In the genomic region with DNA sequence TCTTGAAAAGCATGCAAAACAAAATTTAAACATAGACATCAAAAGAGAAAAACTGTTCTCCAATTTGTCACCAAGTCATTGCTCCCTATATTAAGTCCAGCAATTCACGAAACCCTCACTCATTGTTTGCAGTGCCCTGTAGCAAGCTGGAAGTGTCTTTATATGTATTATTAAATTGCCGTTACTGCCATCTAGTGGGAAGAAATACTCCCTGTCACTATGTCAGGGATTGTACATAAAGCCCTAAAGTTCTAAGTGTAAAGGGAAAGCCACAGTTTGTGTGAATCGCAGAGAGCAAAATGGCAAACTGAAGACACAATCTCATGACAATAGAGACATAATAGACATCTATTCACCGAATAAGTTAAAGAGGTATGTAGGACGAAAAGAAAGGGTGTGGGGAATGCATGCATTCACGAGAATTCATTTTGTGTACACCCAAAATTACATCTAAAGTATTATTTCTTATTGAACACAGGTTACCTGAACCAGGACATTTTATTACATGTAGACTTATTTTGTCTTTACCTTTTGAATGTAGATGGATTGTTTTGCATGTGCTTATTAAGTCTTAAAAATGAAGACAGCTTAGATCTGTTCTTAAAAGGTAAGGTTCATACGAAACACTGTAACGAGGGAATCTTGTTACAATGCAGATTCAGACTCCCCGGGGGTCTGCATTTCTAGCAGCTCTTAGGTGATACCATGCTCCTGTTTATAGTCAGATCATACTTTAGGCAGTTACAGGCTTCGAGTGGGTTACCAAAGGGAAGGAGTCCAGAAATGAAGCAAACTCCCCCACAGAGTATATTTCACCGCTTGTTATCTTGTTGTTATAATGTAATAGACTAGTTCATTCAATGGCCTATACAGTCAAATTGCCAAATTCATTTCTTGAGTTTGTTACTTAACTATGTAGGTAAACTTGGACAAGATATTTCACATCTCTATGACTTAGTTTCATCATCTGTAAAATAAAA, we compare ENCODE assay signal across 8 cellular contexts.
A peak's percentile ranks its signal among the peaks of the same experiment; 100 is the strongest.
DNase-seq lines count a peak whose midpoint lies in the region; ATAC-seq, FAIRE-seq and TF ChIP-seq lines count a peak whose summit lies in the region.

No MANE protein-coding gene starts in this region.

- H3K36me3 ChIP-seq in DND-41 (ENCODE audit: insufficient read depth, low read length) (no peaks in the 10 kb centered on the region), breast epithelium (no peaks in the 10 kb centered on the region), kidney (ENCODE audit: control insufficient read depth in 1 of 2, insufficient read depth in 2 of 2, low read length in 2 of 2) (no peaks in the 10 kb centered on the region)

- no peaks in the 10 kb centered on the region for H3K9me3 Mint-ChIP-seq in activated T-helper 2 cell treated with anti-CD3 and anti-CD28 coated beads, Interferon-gamma antibody, Interleukin-2, Interleukin-4, amounts not matched to agents 10 μg/mL and 5 μg/mL and 100 μg/mL, durations not matched to agents 14 hours and 24 hours and 36 hours

- H3K9ac ChIP-seq in DND-41 (ENCODE audit: low read depth, low read length), result no peak overlapping the region
- peak overlapping the region in 1 of 2 donors; percentile 5 for H3K9ac ChIP-seq in kidney (ENCODE audit: low read length in 2 of 2)

- intact Hi-C loops in breast epithelium (cut with DNase I; ENCODE audit: low total_unique reads) (no loop called here), kidney (cut with DNase I) (no loop called here)
- intact Hi-C loops in activated T-helper 2 cell treated with anti-CD3 and anti-CD28 coated beads, Interferon-gamma antibody, Interleukin-2, Interleukin-4, amounts not matched to agents 10 μg/mL and 5 μg/mL and 100 μg/mL, durations not matched to agents 14 hours and 24 hours and 36 hours (cut with micrococcal nuclease), result loop anchor here (2.0 kb wide), 1 partner anchor 248 kb away; no protein-coding TSS in a partner anchor

- H3K4me3 ChIP-seq in DND-41 (ENCODE audit: low read depth in 1 of 2, low read length in 2 of 2), result no peak overlapping the region
- H3K4me3 ChIP-seq in breast epithelium, result peak overlapping the region in 1 of 3 donors; percentile 41
- no peak overlapping the region for H3K4me3 ChIP-seq in kidney (ENCODE audit: low read length in 2 of 2)

- H3K36me3 Mint-ChIP-seq in activated T-helper 2 cell treated with anti-CD3 and anti-CD28 coated beads, Interferon-gamma antibody, Interleukin-2, Interleukin-4, amounts not matched to agents 10 μg/mL and 5 μg/mL and 100 μg/mL, durations not matched to agents 14 hours and 24 hours and 36 hours (ENCODE audit: low read depth), result no peaks in the 10 kb centered on the region

- H3K4me1 ChIP-seq in DND-41 (ENCODE audit: insufficient read depth, low read length), result peaks cover 15% of the 10 kb centered on the region
- H3K4me1 ChIP-seq in breast epithelium, result no peaks in the 10 kb centered on the region
- H3K4me1 ChIP-seq in kidney (ENCODE audit: control insufficient read depth in 1 of 2, insufficient read depth in 1 of 2, low read depth in 1 of 2, low read length in 2 of 2), result peaks cover 0 to 5% of the 10 kb centered on the region in 2 donors

- TF ChIP-seq POLR2A in breast epithelium (IDR thresholded peaks at IDR 0.05), result no peak

- H3K79me2 ChIP-seq in DND-41 (ENCODE audit: insufficient read depth, low read length), result no peaks in the 10 kb centered on the region

- no peak overlapping the region for H3K4me2 ChIP-seq in DND-41 (ENCODE audit: insufficient read depth, low read length)

- no peaks in the 10 kb centered on the region for H4K20me1 ChIP-seq in DND-41 (ENCODE audit: insufficient read depth, low read length)

- H2AFZ ChIP-seq in DND-41 (ENCODE audit: low read depth, low read length), result no peak overlapping the region

- H3K4me3 Mint-ChIP-seq in activated T-helper 2 cell treated with anti-CD3 and anti-CD28 coated beads, Interferon-gamma antibody, Interleukin-2, Interleukin-4, amounts not matched to agents 10 μg/mL and 5 μg/mL and 100 μg/mL, durations not matched to agents 14 hours and 24 hours and 36 hours (ENCODE audit: low read depth), result no peak overlapping the region

- H3K27me3 ChIP-seq in DND-41 (ENCODE audit: insufficient read depth, low read length, poor library complexity), result no peaks in the 10 kb centered on the region
- H3K27me3 ChIP-seq in breast epithelium, result no peaks in the 10 kb centered on the region

- H3K4me1 Mint-ChIP-seq in activated T-helper 2 cell treated with anti-CD3 and anti-CD28 coated beads, Interferon-gamma antibody, Interleukin-2, Interleukin-4, amounts not matched to agents 10 μg/mL and 5 μg/mL and 100 μg/mL, durations not matched to agents 14 hours and 24 hours and 36 hours (ENCODE audit: low read depth), result no peaks in the 10 kb centered on the region

- no peaks in the 10 kb centered on the region for H3K27me3 Mint-ChIP-seq in activated T-helper 2 cell treated with anti-CD3 and anti-CD28 coated beads, Interferon-gamma antibody, Interleukin-2, Interleukin-4, amounts not matched to agents 10 μg/mL and 5 μg/mL and 100 μg/mL, durations not matched to agents 14 hours and 24 hours and 36 hours (ENCODE audit: low read depth)

- H3K9me3 ChIP-seq in DND-41 (ENCODE audit: insufficient read depth, low read length, severe bottlenecking) (no peaks in the 10 kb centered on the region), breast epithelium (no peaks in the 10 kb centered on the region), kidney (ENCODE audit: control insufficient read depth in 1 of 2, low read length in 2 of 2) (no peaks in the 10 kb centered on the region)

- DNase-seq in DND-41 (peak; percentile 36), NCI-H69 (lab: John Stamatoyannopoulos, UW) (peak; percentile 73), breast epithelium (ENCODE audit: low spot score in 2 of 2) (no peak), kidney (no peak), superior temporal gyrus (ENCODE audit: extremely low spot score) (peak; percentile 99)
- DNase-seq in activated T-helper 2 cell treated with anti-CD3 and anti-CD28 coated beads, Interferon-gamma antibody, Interleukin-2, Interleukin-4, amounts not matched to agents 10 μg/mL and 5 μg/mL and 100 μg/mL, durations not matched to agents 14 hours and 24 hours and 36 hours (ENCODE audit: low spot score), result no peak

- FAIRE-seq in kidney (lab: Jason Lieb, UNC), result peak; percentile 98

- no peak overlapping the region for H3K27ac Mint-ChIP-seq in activated T-helper 2 cell treated with anti-CD3 and anti-CD28 coated beads, Interferon-gamma antibody, Interleukin-2, Interleukin-4, amounts not matched to agents 10 μg/mL and 5 μg/mL and 100 μg/mL, durations not matched to agents 14 hours and 24 hours and 36 hours

- H3K27ac ChIP-seq in DND-41 (ENCODE audit: low read length) (no peak overlapping the region), breast epithelium (peak overlapping the region; percentile 6 to 52), kidney (ENCODE audit: low read depth in 2 of 2, low read length in 2 of 2) (no peak overlapping the region)

- ATAC-seq in DND-41 (ENCODE audit: insufficient read depth, low read depth), result peak; percentile 96
- peak; percentile 89 for ATAC-seq in GM19467 (IDR thresholded peaks at IDR 0.05; ENCODE audit: unreplicated experiment)
- ATAC-seq in HG03558 (IDR thresholded peaks at IDR 0.05; ENCODE audit: extremely low read depth, unreplicated experiment), result peak; percentile 72

- peak; percentile 89 for TF ChIP-seq CTCF in DND-41 (IDR thresholded peaks at IDR 0.05; ENCODE audit: borderline replicate concordance, extremely low read depth, low read length, poor library complexity, severe bottlenecking)
- peak; percentile 23 to 48 (median 44) for TF ChIP-seq CTCF in breast epithelium (IDR thresholded peaks at IDR 0.05)
- peak; percentile 72 for TF ChIP-seq CTCF in kidney (IDR thresholded peaks at IDR 0.05; ENCODE audit: borderline replicate concordance, extremely low read depth, insufficient read depth)

Comparison
In these comparisons a context has a peak if more than half of its experiments do, and no peak if none do; other contexts are left out.
1. DNase-seq: peak in DND-41 (single experiment), NCI-H69 (single experiment) and superior temporal gyrus (single experiment); none in breast epithelium (0 of 2), kidney (single experiment) and activated T-helper 2 cell treated with anti-CD3 and anti-CD28 coated beads, Interferon-gamma antibody, Interleukin-2, Interleukin-4, amounts not matched to agents 10 μg/mL and 5 μg/mL and 100 μg/mL, durations not matched to agents 14 hours and 24 hours and 36 hours (single experiment).
2. H3K27ac ChIP-seq: peak in breast epithelium (2 of 2); none in DND-41 (single experiment) and kidney (0 of 2).
3. Peak in every context shown above with its lines, with median percentiles within 50 percentile points of each other: ATAC-seq and CTCF ChIP-seq.